9 cellular contexts compared by ENCODE assay signal in genomic region chrX:153688900-153689590, GRCh38. TPM values are rescaled to one million over a fixed set of nuclear protein-coding genes. Genes with fewer than 3 reads are reported as not detected.
DNase-seq lines count a peak whose midpoint lies in the region; ATAC-seq and TF ChIP-seq lines count a peak whose summit lies in the region.
"Had no signal": no experiment of that assay in that cellular context is flagged by ENCODE, and none has a peak within 500 bp of the region (broad histone marks: within the 10 kb centered on the region; RNA-seq: fewer than 3 reads in every experiment).

No MANE protein-coding gene starts in this region.

- H3K4me1 ChIP-seq in NT2/D1 (ENCODE audit: insufficient read depth, insufficient read length), result peaks cover 3% of the 10 kb centered on the region
- H3K4me1 ChIP-seq in effector memory CD4-positive, alpha-beta T cell (ENCODE audit: control insufficient read depth, insufficient read depth, low read length, poor library complexity, severe bottlenecking), result no peaks in the 10 kb centered on the region

- peaks cover 12% of the 10 kb centered on the region for H3K36me3 ChIP-seq in NT2/D1 (ENCODE audit: insufficient read depth, insufficient read length, low read length)
- no peaks in the 10 kb centered on the region for H3K36me3 ChIP-seq in effector memory CD4-positive, alpha-beta T cell (ENCODE audit: control insufficient read depth, insufficient read depth, low read length)

- H3K4me3 ChIP-seq in AG04450 (ENCODE audit: low read depth, low read length), result peak overlapping the region; percentile 53
- peak overlapping the region; percentile 42 for H3K4me3 ChIP-seq in NT2/D1 (ENCODE audit: insufficient read length, low read depth)
- peak overlapping the region; percentile 52 for H3K4me3 ChIP-seq in epithelial cell of proximal tubule (ENCODE audit: low read depth, low read length)
- no peak overlapping the region for H3K4me3 ChIP-seq in effector memory CD4-positive, alpha-beta T cell (ENCODE audit: insufficient read depth, low read depth, low read length, poor library complexity, severe bottlenecking)

- H3K9ac ChIP-seq in NT2/D1 (ENCODE audit: insufficient read length, low read depth), result no peak overlapping the region

- no peak overlapping the region for H3K27ac Mint-ChIP-seq in nephron progenitor cell

- DNase-seq in AG04450 (ENCODE audit: low read depth, low spot score), result no peak
- DNase-seq in NT2/D1 (ENCODE audit: low read depth, low spot score), result no peak
- DNase-seq in epithelial cell of proximal tubule (ENCODE audit: low read depth), result no peak
- DNase-seq in nephron progenitor cell, result no peak
- DNase-seq in NCI-H1694 (lab: John Stamatoyannopoulos, UW), result no peak
- no peak for DNase-seq in effector memory CD4-positive, alpha-beta T cell
- DNase-seq: T-helper 9 cell had no signal

- H3K27me3 ChIP-seq in AG04450 (ENCODE audit: control insufficient read depth, insufficient read depth, low read length) (no peaks in the 10 kb centered on the region), NT2/D1 (ENCODE audit: insufficient read depth, insufficient read length) (no peaks in the 10 kb centered on the region)
- H3K27me3 ChIP-seq in effector memory CD4-positive, alpha-beta T cell (replicated peaks; ENCODE audit: control insufficient read depth, insufficient read depth, low read length, poor library complexity, severe bottlenecking), result no peaks in the 10 kb centered on the region

- H3K9me3 ChIP-seq in AG04450 (ENCODE audit: control insufficient read depth, insufficient read depth, low read length), result no peaks in the 10 kb centered on the region; the same call in 1 of the 2 replicates
- H3K9me3 ChIP-seq in NT2/D1 (ENCODE audit: insufficient read depth, low read length), result no peaks in the 10 kb centered on the region
- H3K9me3 ChIP-seq in effector memory CD4-positive, alpha-beta T cell (ENCODE audit: control insufficient read depth, low read length), result no peaks in the 10 kb centered on the region

- H3K9me3 Mint-ChIP-seq in nephron progenitor cell, result peaks cover 13% of the 10 kb centered on the region

- ATAC-seq in GM21447 (IDR thresholded peaks at IDR 0.05; ENCODE audit: unreplicated experiment) (no peak), HG02678 (IDR thresholded peaks at IDR 0.05; ENCODE audit: unreplicated experiment) (no peak)

- H3K27me3 Mint-ChIP-seq in nephron progenitor cell (ENCODE audit: low read depth, poor library complexity), result peaks cover 3% of the 10 kb centered on the region

- no peak overlapping the region for H3K27ac ChIP-seq in AG04450 (ENCODE audit: low read depth, low read length)
- no peak overlapping the region for H3K27ac ChIP-seq in effector memory CD4-positive, alpha-beta T cell (ENCODE audit: insufficient read depth, low read length, poor library complexity, severe bottlenecking)

- TF ChIP-seq CTCF in AG04450 (IDR thresholded peaks at IDR 0.05; ENCODE audit: low read depth, low read length) (no peak), epithelial cell of proximal tubule (conservative IDR thresholded peaks at IDR 0.05; ENCODE audit: low read depth, low read length) (no peak), nephron progenitor cell (IDR thresholded peaks at IDR 0.05) (no peak)

- CTCF ChIA-PET in AG04450 (lab: Charles Lee), result no interaction called here

- peaks cover 16% of the 10 kb centered on the region for H3K4me1 Mint-ChIP-seq in nephron progenitor cell

- H3K4me3 Mint-ChIP-seq in nephron progenitor cell, result peak overlapping the region; percentile 67

- POLR2A ChIA-PET in AG04450 (lab: Yijun Ruan, JAX), result no interaction called here

- H3K36me3 Mint-ChIP-seq in nephron progenitor cell (ENCODE audit: low read depth), result no peaks in the 10 kb centered on the region

RNA-seq across cellular contexts. Expression of gene SLC6A8, which starts 1.3 kb away (rescaled TPM):
- polyA plus RNA-seq in AG04450 (2011; rRNA removed), result 6.9 and 12.3 TPM in 2 replicates
- polyA minus RNA-seq in AG04450 (2011; rRNA and poly(A)+ RNA removed), result 18.4 and 30.5 TPM in 2 replicates
- total RNA-seq in epithelial cell of proximal tubule, result 20.0 and 30.5 TPM in 2 replicates

RNA-seq across cellular contexts. Expression of gene PNCK, which starts 15.4 kb away (rescaled TPM):
- 0.17 TPM in 1 of 2 replicates, not detected in the other for polyA plus RNA-seq in AG04450 (2011; rRNA removed)
- polyA minus RNA-seq in AG04450 (2011; rRNA and poly(A)+ RNA removed), result not detected in 2 replicates
- 0.86 TPM in 1 of 2 replicates, not detected in the other for total RNA-seq in epithelial cell of proximal tubule

RNA-seq across cellular contexts. Expression of gene BCAP31, which starts 35.1 kb away (rescaled TPM):
- 108 and 114 TPM in 2 replicates for polyA plus RNA-seq in AG04450 (2011; rRNA removed)
- polyA minus RNA-seq in AG04450 (2011; rRNA and poly(A)+ RNA removed), result 69.0 and 80.9 TPM in 2 replicates
- total RNA-seq in epithelial cell of proximal tubule, result 155 and 163 TPM in 2 replicates

RNA-seq across cellular contexts. Expression of gene ABCD1, which starts 35.6 kb away (rescaled TPM):
- 4.2 and 5.8 TPM in 2 replicates for polyA plus RNA-seq in AG04450 (2011; rRNA removed)
- polyA minus RNA-seq in AG04450 (2011; rRNA and poly(A)+ RNA removed), result 7.6 and 9.1 TPM in 2 replicates
- 8.2 and 12.6 TPM in 2 replicates for total RNA-seq in epithelial cell of proximal tubule

RNA-seq across cellular contexts. Expression of gene DUSP9, which starts 42.0 kb away (rescaled TPM):
- not detected in 2 replicates for polyA plus RNA-seq in AG04450 (2011; rRNA removed)
- polyA minus RNA-seq in AG04450 (2011; rRNA and poly(A)+ RNA removed), result not detected in 2 replicates
- total RNA-seq in epithelial cell of proximal tubule, result 3.1 and 5.9 TPM in 2 replicates
